ENCODE assay signal across 18 cellular contexts in genomic region chr17:50278526-50279180, GRCh38. TPM values are rescaled to one million over a fixed set of nuclear protein-coding genes. Genes with fewer than 3 reads are reported as not detected.
DNase-seq lines count a peak whose midpoint lies in the region; ATAC-seq and TF ChIP-seq lines count a peak whose summit lies in the region.
"Had no signal": no experiment of that assay in that cellular context is flagged by ENCODE, and none has a peak within 500 bp of the region (broad histone marks: within the 10 kb centered on the region; RNA-seq: fewer than 3 reads in every experiment).

No MANE protein-coding gene starts in this region.

- intact Hi-C loops in mammary epithelial cell (cut with micrococcal nuclease) = no loop called here
- intact Hi-C loops in breast epithelium (cut with DNase I; ENCODE audit: low total_unique reads) = no loop called here
- intact Hi-C loops in PC-9 (cut with micrococcal nuclease; ENCODE audit: unreplicated experiment) = loop anchor here (10.0 kb wide), 1 partner anchor 196 kb away; the partner anchor contains the start of gene RSAD1
- intact Hi-C loops in tibial artery (cut with DNase I; ENCODE audit: low total_unique reads) = no loop called here

- peaks cover 22% of the 10 kb centered on the region for H3K4me1 ChIP-seq in mammary epithelial cell (ENCODE audit: insufficient read depth, low read length)
- H3K4me1 ChIP-seq in breast epithelium = no peaks in the 10 kb centered on the region
- H3K4me1 ChIP-seq in PC-9 (replicated peaks; ENCODE audit: insufficient read depth) = peaks cover 63% of the 10 kb centered on the region
- peaks cover 0 to under 1% (median 0%) of the 10 kb centered on the region in 4 donors for H3K4me1 ChIP-seq in tibial artery

- peak overlapping the region; percentile 11 for H3K4me2 ChIP-seq in mammary epithelial cell (ENCODE audit: insufficient read depth, low read depth, low read length)
- peak overlapping the region; percentile 42 for H3K4me2 ChIP-seq in PC-9

- in situ Hi-C loops in mammary epithelial cell (cut with MboI; ENCODE audit: low sequenced_read_pairs in 2 of 2) = no loop called here

- H3K9me3 ChIP-seq in mammary epithelial cell (replicated peaks; ENCODE audit: insufficient read depth, low read length) = no peaks in the 10 kb centered on the region
- no peaks in the 10 kb centered on the region for H3K9me3 ChIP-seq in breast epithelium
- H3K9me3 ChIP-seq in PC-9 (ENCODE audit: insufficient read depth, low read depth) = no peaks in the 10 kb centered on the region
- no peaks in the 10 kb centered on the region for H3K9me3 ChIP-seq in tibial artery

- no peak for ATAC-seq in GM21526 (IDR thresholded peaks at IDR 0.05; ENCODE audit: low FRiP score, unreplicated experiment)
- ATAC-seq: GM12878 had no signal

- POLR2A ChIA-PET in PC-9 (lab: Charles Lee; ENCODE audit: unreplicated experiment) = interaction anchor here (1.0 kb wide), 1 partner anchor 11 kb away, joined by 11 read pairs; no protein-coding TSS in a partner anchor

- H3K27ac ChIP-seq in mammary epithelial cell (ENCODE audit: insufficient read depth, low read depth, low read length) (no peak overlapping the region), breast epithelium (no peak overlapping the region), PC-9 (0 out of 2 replicates have a peak overlapping the region, but pooled peaks have one; percentile 5), tibial artery (no peak overlapping the region)

- DNase-seq in mammary epithelial cell = no peak
- no peak for DNase-seq in breast epithelium (ENCODE audit: low spot score in 2 of 2)
- no peak for DNase-seq in PC-9
- peak; percentile 48 for DNase-seq in islet precursor cell
- no peak for DNase-seq in tibial artery
- DNase-seq in dermis blood vessel endothelial cell = no peak
- no peak for DNase-seq in middle frontal gyrus (ENCODE audit: extremely low spot score, low spot score)
- DNase-seq: C1 segment of cervical spinal cord, GDM1, GOT3, KBM-7, NCI-H1436, NCI-H2029, NCI-H2171 treated with DMSO at 0.1 percent for 48 hours, NCI-H748 treated with DMSO at 0.1 percent for 48 hours, Right ventricle myocardium superior had no signal

- no TSS peak for BruUV-seq in mammary epithelial cell (replicated peaks; lab: Mats Ljungman, UMichigan)
- BruUV-seq in PC-9 (replicated peaks; lab: Mats Ljungman, UMichigan) = no TSS peak

- dilution Hi-C loops in mammary epithelial cell (cut with HindIII; ENCODE audit: low sequenced_read_pairs) = no loop called here

- TF ChIP-seq POLR2A in breast epithelium (IDR thresholded peaks at IDR 0.05) = no peak

- H3K4me3 ChIP-seq in mammary epithelial cell (replicated peaks in 1 of 3; ENCODE audit: insufficient read depth in 1 of 3, low read depth in 2 of 3, low read length in 3 of 3) (no peak overlapping the region), breast epithelium (no peak overlapping the region), PC-9 (no peak overlapping the region), tibial artery (no peak overlapping the region)
- H3K4me3 ChIP-seq: GM12878 had no signal

- no peaks in the 10 kb centered on the region for H3K27me3 ChIP-seq in mammary epithelial cell (ENCODE audit: insufficient read depth, low read length)
- H3K27me3 ChIP-seq in breast epithelium = no peaks in the 10 kb centered on the region
- no peaks in the 10 kb centered on the region for H3K27me3 ChIP-seq in PC-9 (ENCODE audit: insufficient read depth, low read depth)
- H3K27me3 ChIP-seq in tibial artery = peaks cover 0 to 37% of the 10 kb centered on the region in 2 donors

- no peaks in the 10 kb centered on the region for H4K20me1 ChIP-seq in mammary epithelial cell (ENCODE audit: insufficient read depth, low read length)
- H4K20me1 ChIP-seq in PC-9 (ENCODE audit: insufficient read depth) = no peaks in the 10 kb centered on the region

- CTCF ChIA-PET in mammary epithelial cell (lab: Charles Lee; ENCODE audit: low non-redundant PET) = no interaction called here
- CTCF ChIA-PET in PC-9 (lab: Charles Lee) = interaction anchor here (0.7 kb wide), 1 partner anchor 79 kb away, joined by 13 read pairs; no protein-coding TSS in a partner anchor

- H3K79me2 ChIP-seq in mammary epithelial cell (ENCODE audit: insufficient read depth, low read length) = no peaks in the 10 kb centered on the region
- no peaks in the 10 kb centered on the region for H3K79me2 ChIP-seq in PC-9 (ENCODE audit: low read depth)

- TF ChIP-seq CTCF in mammary epithelial cell (conservative IDR thresholded peaks at IDR 0.05 in 1 of 2, IDR thresholded peaks at IDR 0.05 in 1 of 2; ENCODE audit: extremely low read depth in 1 of 2, insufficient read depth in 1 of 2, low read depth in 1 of 2, low read length in 2 of 2) (no peak), breast epithelium (IDR thresholded peaks at IDR 0.05) (no peak), PC-9 (conservative IDR thresholded peaks at IDR 0.05) (no peak), tibial artery (IDR thresholded peaks at IDR 0.05) (no peak)

- H3K36me3 ChIP-seq in mammary epithelial cell (ENCODE audit: insufficient read depth, low read length) (no peaks in the 10 kb centered on the region), breast epithelium (no peaks in the 10 kb centered on the region), PC-9 (ENCODE audit: low read depth) (peaks cover 12% of the 10 kb centered on the region; the same call in 1 of the 2 replicates), tibial artery (peaks cover 14 to 24% (median 20%) of the 10 kb centered on the region in 3 donors)

- H3F3A ChIP-seq in PC-9 (ENCODE audit: insufficient read depth, low read depth) = peaks cover 21% of the 10 kb centered on the region

- 75% methylated on average over 9 of the region's 14 CpGs for WGBS in mammary epithelial cell (ENCODE audit: low coverage, missing lambda C conversion rate)

- no peak overlapping the region for H3K9ac ChIP-seq in mammary epithelial cell (ENCODE audit: insufficient read depth, low read length)

- no peak overlapping the region for H2AFZ ChIP-seq in mammary epithelial cell (ENCODE audit: low read depth, low read length)
- H2AFZ ChIP-seq in PC-9 = no peak overlapping the region

- no peaks in the 10 kb centered on the region for H3K9me2 ChIP-seq in PC-9 (ENCODE audit: insufficient read depth)

RNA-seq across cellular contexts. Expression of gene TMEM92, which starts 4.4 kb away (rescaled TPM):
- total RNA-seq in mammary epithelial cell (under 1 TPM in 1 of 2 donors, not detected in 1; under 0.01 TPM), breast epithelium (under 1 TPM in 1 of 3 donors, not detected in 2; 0.33 TPM), PC-9 (2021) (12.9 and 16.6 TPM in 2 replicates), dermis blood vessel endothelial cell (0.17 and 0.19 TPM in 2 replicates)
- polyA plus RNA-seq in mammary epithelial cell = 1.3 TPM
- 3.0 TPM for polyA minus RNA-seq in mammary epithelial cell
- total RNA-seq: Right ventricle myocardium superior had no signal

Comparison
In these comparisons a context has a peak if more than half of its experiments do, and no peak if none do; other contexts are left out.
1. RNA of gene TMEM92, which starts 4.4 kb away (total RNA-seq): 12.9 to 16.6 TPM in PC-9; under 0.01 TPM in mammary epithelial cell, 0.17 to 0.19 TPM in dermis blood vessel endothelial cell and 0.33 TPM in breast epithelium; every median in the first group is over 10 times any median in the second.